19 cellular contexts compared by ENCODE assay signal in the genomic region with DNA sequence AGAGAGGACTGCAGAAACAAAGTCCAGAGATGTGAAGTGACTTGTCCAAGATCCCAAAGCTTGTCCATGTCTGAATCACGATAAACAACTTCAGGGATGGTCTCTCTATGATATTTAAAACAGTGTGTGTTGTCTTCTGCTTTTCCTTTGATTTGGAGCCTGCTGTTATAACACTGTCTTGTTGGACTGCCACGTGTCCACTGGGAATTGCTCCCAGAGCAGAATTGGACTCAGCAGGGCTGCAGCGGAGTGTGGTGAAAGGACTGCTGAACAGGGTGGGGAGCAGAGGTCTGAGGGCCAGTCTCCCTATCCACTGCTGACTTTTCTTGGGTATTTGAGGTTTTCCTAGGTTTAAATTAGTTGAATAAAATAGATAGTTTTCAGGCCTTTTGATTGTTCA.
"Had no signal": no experiment of that assay in that cellular context is flagged by ENCODE, and none has a peak within 500 bp of the region (broad histone marks: within the 10 kb centered on the region; RNA-seq: fewer than 3 reads in every experiment).

No MANE protein-coding gene starts in this region.

- H3K27me3 ChIP-seq: brain microvascular endothelial cell, heart left ventricle, right atrium auricular region, stomach, uterus had no signal

- ATAC-seq: activated CD8-positive, alpha-beta T cell treated with anti-CD3 and anti-CD28 coated beads, Interleukin-2, amount 10 ng/mL, durations not matched to agents 7 days and 5 days; heart left ventricle; natural killer cell had no signal

- DNase-seq: activated CD4-positive, alpha-beta T cell treated with anti-CD3 and anti-CD28 coated beads, Interleukin-2, amount 10 ng/mL, durations not matched to agents 24 days and 14 days; activated CD4-positive, CD25-positive, alpha-beta regulatory T cell; activated CD8-positive, alpha-beta memory T cell treated with anti-CD3 and anti-CD28 coated beads, Interleukin-2, amount 50 U/mL, for 4 hours; activated CD8-positive, alpha-beta T cell treated with anti-CD3 and anti-CD28 coated beads, Interleukin-2, amount 10 ng/mL, durations not matched to agents 7 days and 5 days; activated gamma-delta T cell; activated naive CD8-positive, alpha-beta T cell treated with anti-CD3 and anti-CD28 coated beads, Interleukin-2, amount 10 ng/mL, durations not matched to agents 7 days and 5 days; activated T-cell treated with anti-CD3 and anti-CD28 coated beads, Interleukin-2, amount 50 U/mL, for 48 hours; brain microvascular endothelial cell; effector CD4-positive, alpha-beta T cell; foreskin melanocyte; heart left ventricle; immature natural killer cell; natural killer cell; stomach; uterus had no signal

- H3K4me3 ChIP-seq: coronary artery, heart left ventricle, right atrium auricular region, smooth muscle cell, stomach, thoracic aorta, uterus had no signal

- H3K9me3 ChIP-seq: heart left ventricle, right atrium auricular region, stomach, thoracic aorta, uterus had no signal

- H3K36me3 ChIP-seq: brain microvascular endothelial cell, heart left ventricle, right atrium auricular region, stomach, thoracic aorta, uterus had no signal

- H3K27ac ChIP-seq: brain microvascular endothelial cell, coronary artery, right atrium auricular region, thoracic aorta, uterus had no signal
